ENCODE assay signal across 8 cellular contexts in genomic region chr3:43692085-43692484, GRCh38. TPM values are rescaled to one million over a fixed set of nuclear protein-coding genes. Genes with fewer than 3 reads are reported as not detected.
DNase-seq lines count a peak whose midpoint lies in the region; ATAC-seq and TF ChIP-seq lines count a peak whose summit lies in the region.

No MANE protein-coding gene starts in this region.

- H3K4me3 Mint-ChIP-seq in activated CD4-positive, alpha-beta T cell treated with anti-CD3 and anti-CD28 coated beads for 36 hours, result peak overlapping the region; percentile 72
- peak overlapping the region; percentile 79 for H3K4me3 Mint-ChIP-seq in WTC11
- peak overlapping the region; percentile 87 to 89 for H3K4me3 Mint-ChIP-seq in stimulated activated naive B cell treated with anti-CD40 and anti-IgM and Interleukin-4, amounts not matched to agents 10 μg/mL and 1 μg/mL and 100 μg/mL, for 72 hours

- no peak for DNase-seq in activated CD4-positive, alpha-beta T cell treated with anti-CD3 and anti-CD28 coated beads for 36 hours
- no peak for DNase-seq in activated CD4-positive, alpha-beta T cell treated with anti-CD3 and anti-CD28 coated beads for 1 hour
- DNase-seq in WTC11 (ENCODE audit: low spot score) (no peak), DMS153 (lab: John Stamatoyannopoulos, UW) (no peak)
- DNase-seq in stimulated activated naive B cell treated with anti-CD40 and anti-IgM and Interleukin-4, amounts not matched to agents 10 μg/mL and 1 μg/mL and 100 μg/mL, for 72 hours, result no peak

- no peak for ATAC-seq in activated CD4-positive, alpha-beta T cell treated with anti-CD3 and anti-CD28 coated beads for 36 hours
- ATAC-seq in WTC11, result no peak
- ATAC-seq in stimulated activated naive B cell treated with anti-CD40 and anti-IgM and Interleukin-4, amounts not matched to agents 10 μg/mL and 1 μg/mL and 100 μg/mL, for 72 hours (replicated peaks), result no peak
- no peak for ATAC-seq in HG02885 (IDR thresholded peaks at IDR 0.05; ENCODE audit: poor library complexity, unreplicated experiment)
- ATAC-seq in GM18868 (IDR thresholded peaks at IDR 0.05; ENCODE audit: unreplicated experiment), result no peak

- no peaks in the 10 kb centered on the region for H3K36me3 ChIP-seq in iPS-15b (ENCODE audit: control insufficient read depth, insufficient read depth, low read length)

- POLR2A ChIA-PET in activated CD4-positive, alpha-beta T cell treated with anti-CD3 and anti-CD28 coated beads for 36 hours (lab: Charles Lee), result no interaction called here
- POLR2A ChIA-PET in WTC11 (lab: Charles Lee), result interaction anchor here (0.6 kb wide), 1 partner anchor 44 kb away, joined by 3 read pairs; no protein-coding TSS in a partner anchor

- H3K9me3 Mint-ChIP-seq in activated CD4-positive, alpha-beta T cell treated with anti-CD3 and anti-CD28 coated beads for 36 hours (ENCODE audit: low read depth), result no peaks in the 10 kb centered on the region
- no peaks in the 10 kb centered on the region; the same call in 1 of the 2 replicates for H3K9me3 Mint-ChIP-seq in WTC11
- H3K9me3 Mint-ChIP-seq in stimulated activated naive B cell treated with anti-CD40 and anti-IgM and Interleukin-4, amounts not matched to agents 10 μg/mL and 1 μg/mL and 100 μg/mL, for 72 hours, result no peaks in the 10 kb centered on the region

- peaks cover 40% of the 10 kb centered on the region for H3K4me1 Mint-ChIP-seq in activated CD4-positive, alpha-beta T cell treated with anti-CD3 and anti-CD28 coated beads for 36 hours
- peaks cover 54% of the 10 kb centered on the region for H3K4me1 Mint-ChIP-seq in WTC11
- H3K4me1 Mint-ChIP-seq in stimulated activated naive B cell treated with anti-CD40 and anti-IgM and Interleukin-4, amounts not matched to agents 10 μg/mL and 1 μg/mL and 100 μg/mL, for 72 hours, result peaks cover 11 to 38% of the 10 kb centered on the region in 2 donors

- no peaks in the 10 kb centered on the region for H3K9me3 ChIP-seq in iPS-15b (ENCODE audit: control insufficient read depth, insufficient read depth, low read length)

- peak overlapping the region; percentile 88 for H3K4me3 ChIP-seq in iPS-15b (ENCODE audit: low read depth, low read length)

- peaks cover 4% of the 10 kb centered on the region for H3K27me3 Mint-ChIP-seq in activated CD4-positive, alpha-beta T cell treated with anti-CD3 and anti-CD28 coated beads for 36 hours
- H3K27me3 Mint-ChIP-seq in WTC11 (ENCODE audit: low read depth), result peaks cover 5% of the 10 kb centered on the region
- H3K27me3 Mint-ChIP-seq in stimulated activated naive B cell treated with anti-CD40 and anti-IgM and Interleukin-4, amounts not matched to agents 10 μg/mL and 1 μg/mL and 100 μg/mL, for 72 hours, result no peaks in the 10 kb centered on the region

- H3K4me1 ChIP-seq in iPS-15b (ENCODE audit: control insufficient read depth, insufficient read depth, low read length), result peaks cover 28% of the 10 kb centered on the region

- H3K27ac Mint-ChIP-seq in activated CD4-positive, alpha-beta T cell treated with anti-CD3 and anti-CD28 coated beads for 36 hours, result peak overlapping the region; percentile 21
- H3K27ac Mint-ChIP-seq in WTC11, result no peak overlapping the region
- no peak overlapping the region for H3K27ac Mint-ChIP-seq in stimulated activated naive B cell treated with anti-CD40 and anti-IgM and Interleukin-4, amounts not matched to agents 10 μg/mL and 1 μg/mL and 100 μg/mL, for 72 hours

- no peaks in the 10 kb centered on the region for H3K36me3 Mint-ChIP-seq in activated CD4-positive, alpha-beta T cell treated with anti-CD3 and anti-CD28 coated beads for 36 hours (ENCODE audit: low read depth)
- H3K36me3 Mint-ChIP-seq in WTC11, result peaks cover 3% of the 10 kb centered on the region; the same call in 1 of the 2 replicates
- H3K36me3 Mint-ChIP-seq in stimulated activated naive B cell treated with anti-CD40 and anti-IgM and Interleukin-4, amounts not matched to agents 10 μg/mL and 1 μg/mL and 100 μg/mL, for 72 hours, result peaks cover 0 to 2% of the 10 kb centered on the region in 2 donors

- intact Hi-C loops in activated CD4-positive, alpha-beta T cell treated with anti-CD3 and anti-CD28 coated beads for 36 hours (cut with DNase I, micrococcal nuclease), result loop anchor here (5.0 to 10.0 kb wide), 4 partner anchors 65 to 1087 kb away; partner anchors contain the start of genes ACKR2 (in 1 of the 2), HIGD1A (in 1 of the 2), KIAA1143 (in 1 of the 2) and KIF15 (in 1 of the 2)

- H3K9ac ChIP-seq in iPS-15b (ENCODE audit: low read depth, low read length), result no peak overlapping the region

- CTCF ChIA-PET in activated CD4-positive, alpha-beta T cell treated with anti-CD3 and anti-CD28 coated beads for 36 hours (lab: Charles Lee), result interaction anchor here (0.6 kb wide), 1 partner anchor 178 kb away, joined by 3 read pairs; no protein-coding TSS in a partner anchor
- CTCF ChIA-PET in WTC11 (lab: Charles Lee), result interaction anchor here (1.2 kb wide), 1 partner anchor 8 kb away, joined by 3 read pairs; no protein-coding TSS in a partner anchor

- no peak for TF ChIP-seq CTCF in WTC11 (IDR thresholded peaks at IDR 0.05)

- H3K27me3 ChIP-seq in iPS-15b (ENCODE audit: control insufficient read depth, insufficient read depth, low read length), result no peaks in the 10 kb centered on the region

TF ChIP-seq in WTC11, 78 proteins besides CTCF, POLR2A, EP300 and RAD21:
- no peak for TF ChIP-seq TEAD4 (CRISPR knock-in tag; IDR thresholded peaks at IDR 0.05)
- no peak for TF ChIP-seq E2F1 (CRISPR knock-in tag; IDR thresholded peaks at IDR 0.05)

RNA-seq across cellular contexts. Expression of gene ABHD5, which starts 1.3 kb away (rescaled TPM):
- 1 to 10 TPM; 8.6 to 9.8 TPM for total RNA-seq in activated CD4-positive, alpha-beta T cell treated with anti-CD3 and anti-CD28 coated beads for 36 hours
- total RNA-seq in WTC11 (2021), result 9.5 to 11.3 TPM (median 10.9 TPM) in 3 replicates
